Comparison of ENCODE assay signal across 1 cellular context in the genomic region with DNA sequence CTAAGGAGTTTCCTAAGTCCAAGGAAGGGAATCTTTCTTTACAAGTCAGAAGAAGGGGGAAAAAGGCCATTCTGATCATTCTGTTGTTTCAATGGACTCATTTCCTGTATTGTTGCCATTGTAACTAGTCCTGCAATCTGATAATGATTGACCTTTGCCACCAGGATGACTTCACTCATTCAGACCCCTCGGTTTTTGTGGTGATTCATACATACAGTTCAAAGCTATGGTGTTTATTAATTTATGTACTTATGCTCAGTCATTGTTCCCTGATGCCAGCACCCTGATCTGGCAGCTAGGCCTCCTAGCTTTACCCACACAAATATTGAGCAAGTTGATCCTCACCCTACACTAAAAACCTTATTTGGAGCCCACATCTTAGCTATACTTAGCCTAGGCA.
TF ChIP-seq lines count a peak whose summit lies in the region.

No MANE protein-coding gene starts in this region.

TF ChIP-seq in HepG2, 621 proteins besides CTCF, POLR2A, EP300 and RAD21 (continued from another document and continues in another):
- TF ChIP-seq, protein P1, sequence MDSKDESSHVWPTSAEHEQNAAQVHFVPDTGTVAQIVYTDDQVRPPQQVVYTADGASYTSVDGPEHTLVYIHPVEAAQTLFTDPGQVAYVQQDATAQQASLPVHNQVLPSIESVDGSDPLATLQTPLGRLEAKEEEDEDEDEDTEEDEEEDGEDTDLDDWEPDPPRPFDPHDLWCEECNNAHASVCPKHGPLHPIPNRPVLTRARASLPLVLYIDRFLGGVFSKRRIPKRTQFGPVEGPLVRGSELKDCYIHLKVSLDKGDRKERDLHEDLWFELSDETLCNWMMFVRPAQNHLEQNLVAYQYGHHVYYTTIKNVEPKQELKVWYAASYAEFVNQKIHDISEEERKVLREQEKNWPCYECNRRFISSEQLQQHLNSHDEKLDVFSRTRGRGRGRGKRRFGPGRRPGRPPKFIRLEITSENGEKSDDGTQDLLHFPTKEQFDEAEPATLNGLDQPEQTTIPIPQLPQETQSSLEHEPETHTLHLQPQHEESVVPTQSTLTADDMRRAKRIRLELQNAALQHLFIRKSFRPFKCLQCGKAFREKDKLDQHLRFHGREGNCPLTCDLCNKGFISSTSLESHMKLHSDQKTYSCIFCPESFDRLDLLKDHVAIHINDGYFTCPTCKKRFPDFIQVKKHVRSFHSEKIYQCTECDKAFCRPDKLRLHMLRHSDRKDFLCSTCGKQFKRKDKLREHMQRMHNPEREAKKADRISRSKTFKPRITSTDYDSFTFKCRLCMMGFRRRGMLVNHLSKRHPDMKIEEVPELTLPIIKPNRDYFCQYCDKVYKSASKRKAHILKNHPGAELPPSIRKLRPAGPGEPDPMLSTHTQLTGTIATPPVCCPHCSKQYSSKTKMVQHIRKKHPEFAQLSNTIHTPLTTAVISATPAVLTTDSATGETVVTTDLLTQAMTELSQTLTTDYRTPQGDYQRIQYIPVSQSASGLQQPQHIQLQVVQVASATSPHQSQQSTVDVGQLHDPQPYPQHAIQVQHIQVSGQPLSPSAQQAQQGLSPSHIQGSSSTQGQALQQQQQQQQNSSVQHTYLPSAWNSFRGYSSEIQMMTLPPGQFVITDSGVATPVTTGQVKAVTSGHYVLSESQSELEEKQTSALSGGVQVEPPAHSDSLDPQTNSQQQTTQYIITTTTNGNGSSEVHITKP (CRISPR knock-in tag; IDR thresholded peaks at IDR 0.05; ENCODE audit: low read depth) = no peak
- TF ChIP-seq SETDB1 (CRISPR knock-in tag; IDR thresholded peaks at IDR 0.05; ENCODE audit: borderline replicate concordance) (no peak), NFYB (CRISPR knock-in tag; IDR thresholded peaks at IDR 0.05) (no peak), ZNF772 (CRISPR knock-in tag; IDR thresholded peaks at IDR 0.05) (no peak), ZNF615 (CRISPR knock-in tag; IDR thresholded peaks at IDR 0.05; ENCODE audit: borderline replicate concordance) (no peak), ZNF563 (CRISPR knock-in tag; IDR thresholded peaks at IDR 0.05) (no peak), CHCHD3 (CRISPR knock-in tag; IDR thresholded peaks at IDR 0.05) (no peak), ZEB1 (IDR thresholded peaks at IDR 0.05; ENCODE audit: insufficient replicate concordance, low read depth) (no peak), DMAP1 (CRISPR knock-in tag; IDR thresholded peaks at IDR 0.05) (no peak), CC2D1A (CRISPR knock-in tag; IDR thresholded peaks at IDR 0.05) (no peak), KLF16 (CRISPR knock-in tag; IDR thresholded peaks at IDR 0.05) (0 out of 4 replicates have a peak, but pooled peaks of 1 of the 2 experiments have one; percentile 59), SMARCE1 (IDR thresholded peaks at IDR 0.05; ENCODE audit: borderline replicate concordance) (no peak), SP140L (CRISPR knock-in tag; IDR thresholded peaks at IDR 0.05; ENCODE audit: borderline replicate concordance) (no peak), LCORL (IDR thresholded peaks at IDR 0.05) (no peak), LCORL (CRISPR knock-in tag; IDR thresholded peaks at IDR 0.05) (no peak), JDP2 (CRISPR knock-in tag; IDR thresholded peaks at IDR 0.05; ENCODE audit: borderline replicate concordance) (no peak), ZNF510 (CRISPR knock-in tag; IDR thresholded peaks at IDR 0.05; ENCODE audit: low read depth) (no peak), ZNF496 (CRISPR knock-in tag; IDR thresholded peaks at IDR 0.05; ENCODE audit: insufficient replicate concordance) (no peak), PHF8 (CRISPR knock-in tag; IDR thresholded peaks at IDR 0.05) (no peak), MTA1 (CRISPR knock-in tag; IDR thresholded peaks at IDR 0.05; ENCODE audit: borderline replicate concordance) (no peak), TP53 (CRISPR knock-in tag; conservative IDR thresholded peaks at IDR 0.05) (no peak), NONO (IDR thresholded peaks at IDR 0.05) (no peak), NONO (CRISPR knock-in tag; conservative IDR thresholded peaks at IDR 0.05) (no peak), ZNF619 (CRISPR knock-in tag; IDR thresholded peaks at IDR 0.05) (no peak), ZNF776 (CRISPR knock-in tag; IDR thresholded peaks at IDR 0.05) (no peak), SRY (CRISPR knock-in tag; IDR thresholded peaks at IDR 0.05) (no peak), POLR2G (IDR thresholded peaks at IDR 0.05; ENCODE audit: low read depth, low read length) (no peak), NR2F1 (CRISPR knock-in tag; IDR thresholded peaks at IDR 0.05) (peak; percentile 74 to 93), ZC3H13 (CRISPR knock-in tag; IDR thresholded peaks at IDR 0.05) (no peak), ZNF543 (CRISPR knock-in tag; IDR thresholded peaks at IDR 0.05) (no peak), GTF2F1 (IDR thresholded peaks at IDR 0.05; ENCODE audit: low read length) (no peak), CHD4 (IDR thresholded peaks at IDR 0.05; ENCODE audit: borderline replicate concordance, low read length) (no peak), FOXA3 (CRISPR knock-in tag; IDR thresholded peaks at IDR 0.05) (peak; percentile 73)
- TF ChIP-seq, protein P2, sequence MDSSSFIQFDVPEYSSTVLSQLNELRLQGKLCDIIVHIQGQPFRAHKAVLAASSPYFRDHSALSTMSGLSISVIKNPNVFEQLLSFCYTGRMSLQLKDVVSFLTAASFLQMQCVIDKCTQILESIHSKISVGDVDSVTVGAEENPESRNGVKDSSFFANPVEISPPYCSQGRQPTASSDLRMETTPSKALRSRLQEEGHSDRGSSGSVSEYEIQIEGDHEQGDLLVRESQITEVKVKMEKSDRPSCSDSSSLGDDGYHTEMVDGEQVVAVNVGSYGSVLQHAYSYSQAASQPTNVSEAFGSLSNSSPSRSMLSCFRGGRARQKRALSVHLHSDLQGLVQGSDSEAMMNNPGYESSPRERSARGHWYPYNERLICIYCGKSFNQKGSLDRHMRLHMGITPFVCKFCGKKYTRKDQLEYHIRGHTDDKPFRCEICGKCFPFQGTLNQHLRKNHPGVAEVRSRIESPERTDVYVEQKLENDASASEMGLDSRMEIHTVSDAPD (CRISPR knock-in tag; IDR thresholded peaks at IDR 0.05) = no peak
- TF ChIP-seq, protein P3, sequence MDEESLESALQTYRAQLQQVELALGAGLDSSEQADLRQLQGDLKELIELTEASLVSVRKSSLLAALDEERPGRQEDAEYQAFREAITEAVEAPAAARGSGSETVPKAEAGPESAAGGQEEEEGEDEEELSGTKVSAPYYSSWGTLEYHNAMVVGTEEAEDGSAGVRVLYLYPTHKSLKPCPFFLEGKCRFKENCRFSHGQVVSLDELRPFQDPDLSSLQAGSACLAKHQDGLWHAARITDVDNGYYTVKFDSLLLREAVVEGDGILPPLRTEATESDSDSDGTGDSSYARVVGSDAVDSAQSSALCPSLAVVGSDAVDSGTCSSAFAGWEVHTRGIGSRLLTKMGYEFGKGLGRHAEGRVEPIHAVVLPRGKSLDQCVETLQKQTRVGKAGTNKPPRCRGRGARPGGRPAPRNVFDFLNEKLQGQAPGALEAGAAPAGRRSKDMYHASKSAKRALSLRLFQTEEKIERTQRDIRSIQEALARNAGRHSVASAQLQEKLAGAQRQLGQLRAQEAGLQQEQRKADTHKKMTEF (CRISPR knock-in tag; IDR thresholded peaks at IDR 0.05) = peak; percentile 35; the same call in 1 of the 2 replicates
- TF ChIP-seq, protein P4, sequence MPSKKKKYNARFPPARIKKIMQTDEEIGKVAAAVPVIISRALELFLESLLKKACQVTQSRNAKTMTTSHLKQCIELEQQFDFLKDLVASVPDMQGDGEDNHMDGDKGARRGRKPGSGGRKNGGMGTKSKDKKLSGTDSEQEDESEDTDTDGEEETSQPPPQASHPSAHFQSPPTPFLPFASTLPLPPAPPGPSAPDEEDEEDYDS (CRISPR knock-in tag; IDR thresholded peaks at IDR 0.05) = no peak
- TF ChIP-seq, protein P5, sequence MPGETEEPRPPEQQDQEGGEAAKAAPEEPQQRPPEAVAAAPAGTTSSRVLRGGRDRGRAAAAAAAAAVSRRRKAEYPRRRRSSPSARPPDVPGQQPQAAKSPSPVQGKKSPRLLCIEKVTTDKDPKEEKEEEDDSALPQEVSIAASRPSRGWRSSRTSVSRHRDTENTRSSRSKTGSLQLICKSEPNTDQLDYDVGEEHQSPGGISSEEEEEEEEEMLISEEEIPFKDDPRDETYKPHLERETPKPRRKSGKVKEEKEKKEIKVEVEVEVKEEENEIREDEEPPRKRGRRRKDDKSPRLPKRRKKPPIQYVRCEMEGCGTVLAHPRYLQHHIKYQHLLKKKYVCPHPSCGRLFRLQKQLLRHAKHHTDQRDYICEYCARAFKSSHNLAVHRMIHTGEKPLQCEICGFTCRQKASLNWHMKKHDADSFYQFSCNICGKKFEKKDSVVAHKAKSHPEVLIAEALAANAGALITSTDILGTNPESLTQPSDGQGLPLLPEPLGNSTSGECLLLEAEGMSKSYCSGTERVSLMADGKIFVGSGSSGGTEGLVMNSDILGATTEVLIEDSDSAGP (CRISPR knock-in tag; IDR thresholded peaks at IDR 0.05; ENCODE audit: borderline replicate concordance) = no peak
- TF ChIP-seq, protein P6, sequence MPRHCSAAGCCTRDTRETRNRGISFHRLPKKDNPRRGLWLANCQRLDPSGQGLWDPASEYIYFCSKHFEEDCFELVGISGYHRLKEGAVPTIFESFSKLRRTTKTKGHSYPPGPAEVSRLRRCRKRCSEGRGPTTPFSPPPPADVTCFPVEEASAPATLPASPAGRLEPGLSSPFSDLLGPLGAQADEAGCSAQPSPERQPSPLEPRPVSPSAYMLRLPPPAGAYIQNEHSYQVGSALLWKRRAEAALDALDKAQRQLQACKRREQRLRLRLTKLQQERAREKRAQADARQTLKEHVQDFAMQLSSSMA (CRISPR knock-in tag; IDR thresholded peaks at IDR 0.05) = no peak
- TF ChIP-seq, protein P7, sequence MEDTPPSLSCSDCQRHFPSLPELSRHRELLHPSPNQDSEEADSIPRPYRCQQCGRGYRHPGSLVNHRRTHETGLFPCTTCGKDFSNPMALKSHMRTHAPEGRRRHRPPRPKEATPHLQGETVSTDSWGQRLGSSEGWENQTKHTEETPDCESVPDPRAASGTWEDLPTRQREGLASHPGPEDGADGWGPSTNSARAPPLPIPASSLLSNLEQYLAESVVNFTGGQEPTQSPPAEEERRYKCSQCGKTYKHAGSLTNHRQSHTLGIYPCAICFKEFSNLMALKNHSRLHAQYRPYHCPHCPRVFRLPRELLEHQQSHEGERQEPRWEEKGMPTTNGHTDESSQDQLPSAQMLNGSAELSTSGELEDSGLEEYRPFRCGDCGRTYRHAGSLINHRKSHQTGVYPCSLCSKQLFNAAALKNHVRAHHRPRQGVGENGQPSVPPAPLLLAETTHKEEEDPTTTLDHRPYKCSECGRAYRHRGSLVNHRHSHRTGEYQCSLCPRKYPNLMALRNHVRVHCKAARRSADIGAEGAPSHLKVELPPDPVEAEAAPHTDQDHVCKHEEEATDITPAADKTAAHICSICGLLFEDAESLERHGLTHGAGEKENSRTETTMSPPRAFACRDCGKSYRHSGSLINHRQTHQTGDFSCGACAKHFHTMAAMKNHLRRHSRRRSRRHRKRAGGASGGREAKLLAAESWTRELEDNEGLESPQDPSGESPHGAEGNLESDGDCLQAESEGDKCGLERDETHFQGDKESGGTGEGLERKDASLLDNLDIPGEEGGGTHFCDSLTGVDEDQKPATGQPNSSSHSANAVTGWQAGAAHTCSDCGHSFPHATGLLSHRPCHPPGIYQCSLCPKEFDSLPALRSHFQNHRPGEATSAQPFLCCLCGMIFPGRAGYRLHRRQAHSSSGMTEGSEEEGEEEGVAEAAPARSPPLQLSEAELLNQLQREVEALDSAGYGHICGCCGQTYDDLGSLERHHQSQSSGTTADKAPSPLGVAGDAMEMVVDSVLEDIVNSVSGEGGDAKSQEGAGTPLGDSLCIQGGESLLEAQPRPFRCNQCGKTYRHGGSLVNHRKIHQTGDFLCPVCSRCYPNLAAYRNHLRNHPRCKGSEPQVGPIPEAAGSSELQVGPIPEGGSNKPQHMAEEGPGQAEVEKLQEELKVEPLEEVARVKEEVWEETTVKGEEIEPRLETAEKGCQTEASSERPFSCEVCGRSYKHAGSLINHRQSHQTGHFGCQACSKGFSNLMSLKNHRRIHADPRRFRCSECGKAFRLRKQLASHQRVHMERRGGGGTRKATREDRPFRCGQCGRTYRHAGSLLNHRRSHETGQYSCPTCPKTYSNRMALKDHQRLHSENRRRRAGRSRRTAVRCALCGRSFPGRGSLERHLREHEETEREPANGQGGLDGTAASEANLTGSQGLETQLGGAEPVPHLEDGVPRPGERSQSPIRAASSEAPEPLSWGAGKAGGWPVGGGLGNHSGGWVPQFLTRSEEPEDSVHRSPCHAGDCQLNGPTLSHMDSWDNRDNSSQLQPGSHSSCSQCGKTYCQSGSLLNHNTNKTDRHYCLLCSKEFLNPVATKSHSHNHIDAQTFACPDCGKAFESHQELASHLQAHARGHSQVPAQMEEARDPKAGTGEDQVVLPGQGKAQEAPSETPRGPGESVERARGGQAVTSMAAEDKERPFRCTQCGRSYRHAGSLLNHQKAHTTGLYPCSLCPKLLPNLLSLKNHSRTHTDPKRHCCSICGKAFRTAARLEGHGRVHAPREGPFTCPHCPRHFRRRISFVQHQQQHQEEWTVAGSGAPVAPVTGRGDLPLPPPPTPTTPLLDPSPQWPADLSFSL (CRISPR knock-in tag; IDR thresholded peaks at IDR 0.05) = no peak
- TF ChIP-seq, protein P8, sequence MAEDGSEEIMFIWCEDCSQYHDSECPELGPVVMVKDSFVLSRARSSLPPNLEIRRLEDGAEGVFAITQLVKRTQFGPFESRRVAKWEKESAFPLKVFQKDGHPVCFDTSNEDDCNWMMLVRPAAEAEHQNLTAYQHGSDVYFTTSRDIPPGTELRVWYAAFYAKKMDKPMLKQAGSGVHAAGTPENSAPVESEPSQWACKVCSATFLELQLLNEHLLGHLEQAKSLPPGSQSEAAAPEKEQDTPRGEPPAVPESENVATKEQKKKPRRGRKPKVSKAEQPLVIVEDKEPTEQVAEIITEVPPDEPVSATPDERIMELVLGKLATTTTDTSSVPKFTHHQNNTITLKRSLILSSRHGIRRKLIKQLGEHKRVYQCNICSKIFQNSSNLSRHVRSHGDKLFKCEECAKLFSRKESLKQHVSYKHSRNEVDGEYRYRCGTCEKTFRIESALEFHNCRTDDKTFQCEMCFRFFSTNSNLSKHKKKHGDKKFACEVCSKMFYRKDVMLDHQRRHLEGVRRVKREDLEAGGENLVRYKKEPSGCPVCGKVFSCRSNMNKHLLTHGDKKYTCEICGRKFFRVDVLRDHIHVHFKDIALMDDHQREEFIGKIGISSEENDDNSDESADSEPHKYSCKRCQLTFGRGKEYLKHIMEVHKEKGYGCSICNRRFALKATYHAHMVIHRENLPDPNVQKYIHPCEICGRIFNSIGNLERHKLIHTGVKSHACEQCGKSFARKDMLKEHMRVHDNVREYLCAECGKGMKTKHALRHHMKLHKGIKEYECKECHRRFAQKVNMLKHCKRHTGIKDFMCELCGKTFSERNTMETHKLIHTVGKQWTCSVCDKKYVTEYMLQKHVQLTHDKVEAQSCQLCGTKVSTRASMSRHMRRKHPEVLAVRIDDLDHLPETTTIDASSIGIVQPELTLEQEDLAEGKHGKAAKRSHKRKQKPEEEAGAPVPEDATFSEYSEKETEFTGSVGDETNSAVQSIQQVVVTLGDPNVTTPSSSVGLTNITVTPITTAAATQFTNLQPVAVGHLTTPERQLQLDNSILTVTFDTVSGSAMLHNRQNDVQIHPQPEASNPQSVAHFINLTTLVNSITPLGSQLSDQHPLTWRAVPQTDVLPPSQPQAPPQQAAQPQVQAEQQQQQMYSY (CRISPR knock-in tag; IDR thresholded peaks at IDR 0.05) = no peak
- TF ChIP-seq, protein P9, sequence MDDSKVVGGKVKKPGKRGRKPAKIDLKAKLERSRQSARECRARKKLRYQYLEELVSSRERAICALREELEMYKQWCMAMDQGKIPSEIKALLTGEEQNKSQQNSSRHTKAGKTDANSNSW (CRISPR knock-in tag; IDR thresholded peaks at IDR 0.05; ENCODE audit: borderline replicate concordance) = no peak
- TF ChIP-seq, protein P10, sequence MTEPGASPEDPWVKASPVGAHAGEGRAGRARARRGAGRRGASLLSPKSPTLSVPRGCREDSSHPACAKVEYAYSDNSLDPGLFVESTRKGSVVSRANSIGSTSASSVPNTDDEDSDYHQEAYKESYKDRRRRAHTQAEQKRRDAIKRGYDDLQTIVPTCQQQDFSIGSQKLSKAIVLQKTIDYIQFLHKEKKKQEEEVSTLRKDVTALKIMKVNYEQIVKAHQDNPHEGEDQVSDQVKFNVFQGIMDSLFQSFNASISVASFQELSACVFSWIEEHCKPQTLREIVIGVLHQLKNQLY (CRISPR knock-in tag; IDR thresholded peaks at IDR 0.05) = no peak
